In genomic region chr21:29798840-29799239, GRCh38 we compare ENCODE assay signal across 33 cellular contexts.
"Had no signal": no experiment of that assay in that cellular context is flagged by ENCODE, and none has a peak within 500 bp of the region (broad histone marks: within the 10 kb centered on the region; RNA-seq: fewer than 3 reads in every experiment).

No MANE protein-coding gene starts in this region.

- H3K27me3 Mint-ChIP-seq: activated CD4-positive, alpha-beta T cell treated with anti-CD3 and anti-CD28 coated beads, Interleukin-2, amount 10 ng/mL, durations not matched to agents 24 days and 14 days; activated CD8-positive, alpha-beta memory T cell treated with anti-CD3 and anti-CD28 coated beads, Interleukin-2, amount 10 ng/mL, durations not matched to agents 7 days and 5 days; T-helper 17 cell had no signal

- ATAC-seq: activated CD4-positive, alpha-beta T cell treated with anti-CD3 and anti-CD28 coated beads for 36 hours; activated CD8-positive, alpha-beta memory T cell treated with anti-CD3 and anti-CD28 coated beads, Interleukin-2, amount 10 ng/mL, durations not matched to agents 7 days and 5 days; activated CD8-positive, alpha-beta T cell treated with anti-CD3 and anti-CD28 coated beads, Interleukin-2, amount 10 ng/mL, durations not matched to agents 7 days and 5 days; activated naive CD8-positive, alpha-beta T cell treated with anti-CD3 and anti-CD28 coated beads, Interleukin-2, amount 50 U/mL, for 24 hours; body of pancreas; esophagus mucosa; T-helper 17 cell had no signal

- H3K9me3 ChIP-seq: adrenal gland, body of pancreas, colonic mucosa had no signal

- H3K4me1 ChIP-seq: adrenal gland, body of pancreas, colonic mucosa had no signal

- H3K36me3 Mint-ChIP-seq: activated CD4-positive, alpha-beta memory T cell treated with anti-CD3 and anti-CD28 coated beads for 36 hours; activated CD8-positive, alpha-beta memory T cell treated with anti-CD3 and anti-CD28 coated beads, Interleukin-2, amount 10 ng/mL, durations not matched to agents 7 days and 5 days; activated naive CD4-positive, alpha-beta T cell treated with anti-CD3 and anti-CD28 coated beads, Interleukin-2, amount 50 U/mL, for 24 hours; activated naive CD8-positive, alpha-beta T cell treated with anti-CD3 and anti-CD28 coated beads for 36 hours had no signal

- H3K9me3 Mint-ChIP-seq: activated CD4-positive, alpha-beta memory T cell treated with anti-CD3 and anti-CD28 coated beads for 36 hours; activated CD4-positive, alpha-beta T cell treated with anti-CD3 and anti-CD28 coated beads, Interleukin-2, amount 10 ng/mL, durations not matched to agents 24 days and 14 days; activated naive CD4-positive, alpha-beta T cell treated with anti-CD3 and anti-CD28 coated beads for 36 hours; activated naive CD4-positive, alpha-beta T cell treated with anti-CD3 and anti-CD28 coated beads, Interleukin-2, amount 50 U/mL, for 24 hours; activated naive CD8-positive, alpha-beta T cell treated with anti-CD3 and anti-CD28 coated beads for 36 hours; activated naive CD8-positive, alpha-beta T cell treated with anti-CD3 and anti-CD28 coated beads, Interleukin-2, amount 50 U/mL, for 24 hours; activated T-helper 1 cell treated with anti-CD3 and anti-CD28 coated beads, Interleukin-12 subunit alpha, Interleukin-12 subunit beta, Interleukin-2, Interleukin-4 antibody, amounts not matched to agents 30 ng/mL and 10 ng/mL and 1 ng/mL, durations not matched to agents 14 hours and 24 hours and 36 hours; activated T-helper 2 cell treated with anti-CD3 and anti-CD28 coated beads, Interferon-gamma antibody, Interleukin-2, Interleukin-4, amounts not matched to agents 10 μg/mL and 5 μg/mL and 100 μg/mL, durations not matched to agents 14 hours and 24 hours and 36 hours; T-helper 2 cell treated with Interferon-gamma antibody and Interleukin-4, amounts not matched to agents 5 μg/mL and 100 μg/mL, for 36 hours had no signal

- FAIRE-seq: frontal cortex had no signal

- H3K27ac ChIP-seq: adrenal gland, body of pancreas, colonic mucosa, WERI-Rb-1 had no signal

- H3K4me3 ChIP-seq: adrenal gland, body of pancreas, colonic mucosa had no signal

- H3K27ac Mint-ChIP-seq: activated CD4-positive, alpha-beta memory T cell treated with anti-CD3 and anti-CD28 coated beads for 36 hours; activated CD4-positive, alpha-beta T cell treated with anti-CD3 and anti-CD28 coated beads for 36 hours; activated CD4-positive, alpha-beta T cell treated with anti-CD3 and anti-CD28 coated beads, Interleukin-2, amount 10 ng/mL, durations not matched to agents 24 days and 14 days; activated CD8-positive, alpha-beta memory T cell treated with anti-CD3 and anti-CD28 coated beads, Interleukin-2, amount 10 ng/mL, durations not matched to agents 7 days and 5 days; activated CD8-positive, alpha-beta T cell treated with anti-CD3 and anti-CD28 coated beads, Interleukin-2, amount 10 ng/mL, durations not matched to agents 7 days and 5 days; activated naive CD4-positive, alpha-beta T cell treated with anti-CD3 and anti-CD28 coated beads for 36 hours; activated naive CD4-positive, alpha-beta T cell treated with anti-CD3 and anti-CD28 coated beads, Interleukin-2, amount 50 U/mL, for 24 hours; activated naive CD8-positive, alpha-beta T cell treated with anti-CD3 and anti-CD28 coated beads for 36 hours; activated naive CD8-positive, alpha-beta T cell treated with anti-CD3 and anti-CD28 coated beads, Interleukin-2, amount 50 U/mL, for 24 hours; activated T-helper 1 cell treated with anti-CD3 and anti-CD28 coated beads, Interleukin-12 subunit alpha, Interleukin-12 subunit beta, Interleukin-2, Interleukin-4 antibody, amounts not matched to agents 30 ng/mL and 10 ng/mL and 1 ng/mL, durations not matched to agents 14 hours and 24 hours and 36 hours; activated T-helper 2 cell treated with anti-CD3 and anti-CD28 coated beads, Interferon-gamma antibody, Interleukin-2, Interleukin-4, amounts not matched to agents 10 μg/mL and 5 μg/mL and 100 μg/mL, durations not matched to agents 14 hours and 24 hours and 36 hours; T-helper 17 cell; T-helper 2 cell treated with Interferon-gamma antibody and Interleukin-4, amounts not matched to agents 5 μg/mL and 100 μg/mL, for 36 hours had no signal

- H3K4me1 Mint-ChIP-seq: activated CD4-positive, alpha-beta T cell treated with anti-CD3 and anti-CD28 coated beads for 36 hours; activated CD4-positive, alpha-beta T cell treated with anti-CD3 and anti-CD28 coated beads, Interleukin-2, amount 10 ng/mL, durations not matched to agents 24 days and 14 days; activated CD8-positive, alpha-beta memory T cell treated with anti-CD3 and anti-CD28 coated beads, Interleukin-2, amount 10 ng/mL, durations not matched to agents 7 days and 5 days; activated naive CD4-positive, alpha-beta T cell treated with anti-CD3 and anti-CD28 coated beads, Interleukin-2, amount 50 U/mL, for 24 hours; activated naive CD8-positive, alpha-beta T cell treated with anti-CD3 and anti-CD28 coated beads for 36 hours; activated naive CD8-positive, alpha-beta T cell treated with anti-CD3 and anti-CD28 coated beads, Interleukin-2, amount 50 U/mL, for 24 hours; T-helper 17 cell had no signal

- H3K36me3 ChIP-seq: adrenal gland, colonic mucosa, WERI-Rb-1 had no signal

- H3K27me3 ChIP-seq: adrenal gland, body of pancreas, colonic mucosa had no signal

- DNase-seq: activated CD4-positive, alpha-beta memory T cell treated with anti-CD3 and anti-CD28 coated beads for 36 hours; activated CD4-positive, alpha-beta T cell treated with anti-CD3 and anti-CD28 coated beads for 36 hours; activated CD4-positive, alpha-beta T cell treated with anti-CD3 and anti-CD28 coated beads, Interleukin-2, amount 10 ng/mL, durations not matched to agents 24 days and 14 days; activated CD4-positive, CD25-positive, alpha-beta regulatory T cell; activated CD4-positive, CD25-positive, alpha-beta regulatory T cell treated with anti-CD3 and anti-CD28 coated beads, Interleukin-2, amount 50 U/mL, for 72 hours; activated CD8-positive, alpha-beta memory T cell treated with anti-CD3 and anti-CD28 coated beads, Interleukin-2, amount 10 ng/mL, durations not matched to agents 7 days and 5 days; activated CD8-positive, alpha-beta memory T cell treated with anti-CD3 and anti-CD28 coated beads, Interleukin-2, amount 50 U/mL, for 4 hours; activated CD8-positive, alpha-beta T cell treated with anti-CD3 and anti-CD28 coated beads, Interleukin-2, amount 10 ng/mL, durations not matched to agents 7 days and 5 days; activated effector memory CD4-positive, alpha-beta T cell treated with anti-CD3 and anti-CD28 coated beads, Interleukin-2, amount 50 U/mL, for 16 hours; activated naive CD4-positive, alpha-beta T cell treated with anti-CD3 and anti-CD28 coated beads for 36 hours; activated naive CD8-positive, alpha-beta T cell treated with anti-CD3 and anti-CD28 coated beads for 36 hours; activated naive CD8-positive, alpha-beta T cell treated with anti-CD3 and anti-CD28 coated beads, Interleukin-2, amount 50 U/mL, for 24 hours; activated T-cell treated with anti-CD3 and anti-CD28 coated beads, Interleukin-2, amount 50 U/mL, for 1 hour; activated T-cell treated with anti-CD3 and anti-CD28 coated beads, Interleukin-2, amount 50 U/mL, for 48 hours; adrenal gland; amygdala; aorta; body of pancreas; central memory CD4-positive, alpha-beta T cell; cerebellar nuclear complex; colonic mucosa; effector CD8-positive, alpha-beta T cell; foreskin fibroblast; head of caudate nucleus; T-helper 17 cell; T1000; WERI-Rb-1 had no signal

- H3K4me3 Mint-ChIP-seq: activated CD4-positive, alpha-beta memory T cell treated with anti-CD3 and anti-CD28 coated beads for 36 hours; activated CD4-positive, alpha-beta T cell treated with anti-CD3 and anti-CD28 coated beads for 36 hours; activated CD4-positive, alpha-beta T cell treated with anti-CD3 and anti-CD28 coated beads, Interleukin-2, amount 10 ng/mL, durations not matched to agents 24 days and 14 days; activated CD8-positive, alpha-beta memory T cell treated with anti-CD3 and anti-CD28 coated beads, Interleukin-2, amount 10 ng/mL, durations not matched to agents 7 days and 5 days; activated CD8-positive, alpha-beta T cell treated with anti-CD3 and anti-CD28 coated beads, Interleukin-2, amount 10 ng/mL, durations not matched to agents 7 days and 5 days; activated naive CD4-positive, alpha-beta T cell treated with anti-CD3 and anti-CD28 coated beads for 36 hours; activated naive CD4-positive, alpha-beta T cell treated with anti-CD3 and anti-CD28 coated beads, Interleukin-2, amount 50 U/mL, for 24 hours; activated naive CD8-positive, alpha-beta T cell treated with anti-CD3 and anti-CD28 coated beads for 36 hours; activated naive CD8-positive, alpha-beta T cell treated with anti-CD3 and anti-CD28 coated beads, Interleukin-2, amount 50 U/mL, for 24 hours; activated T-helper 1 cell treated with anti-CD3 and anti-CD28 coated beads, Interleukin-12 subunit alpha, Interleukin-12 subunit beta, Interleukin-2, Interleukin-4 antibody, amounts not matched to agents 30 ng/mL and 10 ng/mL and 1 ng/mL, durations not matched to agents 14 hours and 24 hours and 36 hours; T-helper 17 cell; T-helper 2 cell treated with Interferon-gamma antibody and Interleukin-4, amounts not matched to agents 5 μg/mL and 100 μg/mL, for 36 hours had no signal
